Comparison of ENCODE assay signal across 8 cellular contexts in genomic region chr6:17589402-17590116, GRCh38. TPM values are rescaled to one million over a fixed set of nuclear protein-coding genes. Genes with fewer than 3 reads are reported as not detected.
DNase-seq lines count a peak whose midpoint lies in the region; TF ChIP-seq lines count a peak whose summit lies in the region.

No MANE protein-coding gene starts in this region.

- H3K27me3 ChIP-seq in colonic mucosa: no peaks in the 10 kb centered on the region

- H3K36me3 ChIP-seq in KOPT-K1 (ENCODE audit: insufficient read depth, low read length) (no peaks in the 10 kb centered on the region), colonic mucosa (no peaks in the 10 kb centered on the region)

- H3K9ac ChIP-seq in colonic mucosa (ENCODE audit: low read depth in 2 of 2, low read length in 2 of 2): peak overlapping the region in 1 of 2 donors; percentile 4

- H3K27ac ChIP-seq in KOPT-K1 (ENCODE audit: low read depth, low read length, poor library complexity, severe bottlenecking) (peak overlapping the region; percentile 44), colonic mucosa (peak overlapping the region; percentile 3)

- H3K4me3 ChIP-seq in colonic mucosa (no peak overlapping the region), retinal pigment epithelial cell (ENCODE audit: low read length) (no peak overlapping the region)

- H3K9me3 ChIP-seq in KOPT-K1 (ENCODE audit: insufficient read depth, low read length, poor library complexity, severe bottlenecking) (no peaks in the 10 kb centered on the region), colonic mucosa (no peaks in the 10 kb centered on the region)

- TF ChIP-seq CTCF in colonic mucosa (IDR thresholded peaks at IDR 0.05) (no peak), retinal pigment epithelial cell (conservative IDR thresholded peaks at IDR 0.05; ENCODE audit: low read depth, low read length) (peak; percentile 23), GM13977 (IDR thresholded peaks at IDR 0.05; ENCODE audit: extremely low read depth, insufficient read depth, missing control alignments) (no peak)

- DNase-seq in activated gamma-delta T cell treated with Interleukin-2 at 50 U/mL for 16 hours (peak; percentile 12), activated gamma-delta T cell (lab: John Stamatoyannopoulos, UW) (no peak), colonic mucosa (peak; percentile 80), retinal pigment epithelial cell (ENCODE audit: low read depth) (peak; percentile 48), mesenteric fat pad (ENCODE audit: low spot score) (no peak), GM13977 (ENCODE audit: low spot score) (no peak)
- no peak for DNase-seq in stimulated activated CD4-positive, alpha-beta T cell treated with anti-CD3 and anti-CD28 coated beads, Interleukin-2, amount 100 ng/mL, for 48 hours

- in situ Hi-C loops in GM13977 (cut with MboI; ENCODE audit: low pct_unique_long_range_greater_than_20kb, low sequenced_read_pairs, unreplicated experiment): loop anchor here (25.0 kb wide), 2 partner anchors 223 to 427 kb away; no protein-coding TSS in a partner anchor

- no peaks in the 10 kb centered on the region for H3K4me1 ChIP-seq in colonic mucosa

- intact Hi-C loops in colonic mucosa (cut with DNase I): loop anchor here (10.0 kb wide), 2 partner anchors 125 to 215 kb away; no protein-coding TSS in a partner anchor

RNA-seq across cellular contexts. Expression of gene FAM8A1, which starts 10.5 kb away (rescaled TPM):
- 10 to 100 TPM; 23.6 to 47.9 TPM for total RNA-seq in colonic mucosa
- 24.0 TPM for total RNA-seq in mesenteric fat pad

Comparison
In these comparisons a context has a peak if more than half of its experiments do, and no peak if none do; other contexts are left out.
1. DNase-seq: peak in activated gamma-delta T cell treated with Interleukin-2 at 50 U/mL for 16 hours (single experiment), colonic mucosa (single experiment) and retinal pigment epithelial cell (single experiment); none in activated gamma-delta T cell (single experiment), stimulated activated CD4-positive, alpha-beta T cell treated with anti-CD3 and anti-CD28 coated beads, Interleukin-2, amount 100 ng/mL, for 48 hours (0 of 2), mesenteric fat pad (single experiment) and GM13977 (single experiment).